In genomic region chr9:131125038-131125287, GRCh38 we compare ENCODE assay signal across 8 cellular contexts. TPM values are rescaled to one million over a fixed set of nuclear protein-coding genes. Genes with fewer than 3 reads are reported as not detected.
DNase-seq lines count a peak whose midpoint lies in the region; ATAC-seq and TF ChIP-seq lines count a peak whose summit lies in the region.

No MANE protein-coding gene starts in this region.

- H3K23me2 ChIP-seq in H9 (ENCODE audit: insufficient read length, low read depth, low read length, poor library complexity, severe bottlenecking), result peaks cover 10% of the 10 kb centered on the region

- H2AFZ ChIP-seq in H9 (ENCODE audit: low read length), result no peak overlapping the region

- H3K4me3 Mint-ChIP-seq in H9, result peak overlapping the region; percentile 99 to 100

- H3K9me3 ChIP-seq in H9 (ENCODE audit: control insufficient read depth, low read depth, low read length), result no peaks in the 10 kb centered on the region
- H3K9me3 ChIP-seq in heart left ventricle, result no peaks in the 10 kb centered on the region

- peaks cover 29 to 51% (median 51%) of the 10 kb centered on the region in 3 experiments for H3K36me3 Mint-ChIP-seq in H9 (ENCODE audit: insufficient read depth in 1 of 3, low read depth in 3 of 3)

- H3K27me3 ChIP-seq in H9 (ENCODE audit: insufficient read depth, low read length), result no peaks in the 10 kb centered on the region
- no peaks in the 10 kb centered on the region for H3K27me3 ChIP-seq in heart left ventricle

- H4K91ac ChIP-seq in H9 (ENCODE audit: insufficient read length, low read depth, low read length), result no peak overlapping the region

- TF ChIP-seq CTCF in H9 (conservative IDR thresholded peaks at IDR 0.05) (no peak), VCaP (conservative IDR thresholded peaks at IDR 0.05) (no peak), heart left ventricle (IDR thresholded peaks at IDR 0.05) (no peak)

- H2BK120ac ChIP-seq in H9 (ENCODE audit: low read depth, low read length, poor library complexity, severe bottlenecking), result no peak overlapping the region

- H3K36me3 ChIP-seq in heart left ventricle, result peaks cover 0 to 52% (median 39%) of the 10 kb centered on the region in 9 donors

- H3K9ac ChIP-seq in H9 (ENCODE audit: extremely low read depth, insufficient read length, low read length), result peak overlapping the region; percentile 90

- H2BK20ac ChIP-seq in H9 (ENCODE audit: low read depth, low read length, poor library complexity, severe bottlenecking), result no peak overlapping the region

- no peak overlapping the region for H3K56ac ChIP-seq in H9 (ENCODE audit: insufficient read length, low read depth, low read length)

- H3K27ac ChIP-seq in H9 (ENCODE audit: insufficient read length, low read depth, low read length) (peak overlapping the region; percentile 3), VCaP (peak overlapping the region; percentile 88), heart left ventricle (peak overlapping the region; percentile 49 to 91 (median 80)), skin epidermis (peak overlapping the region in 19 of 21 experiments; percentile 67 to 95 (median 86))

- DNase-seq in H9, result no peak
- DNase-seq in heart left ventricle, result no peak
- DNase-seq in AG08395 (ENCODE audit: low spot score), result no peak
- DNase-seq in NCI-H1694 (lab: John Stamatoyannopoulos, UW), result no peak
- DNase-seq in D341Med (ENCODE audit: low spot score), result no peak
- no peak for DNase-seq in NCI-H1092 (lab: John Stamatoyannopoulos, UW)

- no peaks in the 10 kb centered on the region for H3K27me3 Mint-ChIP-seq in H9 (ENCODE audit: low read depth)

- H3K9me3 Mint-ChIP-seq in H9, result no peaks in the 10 kb centered on the region; a peak in 1 of 5 replicates

- peaks cover 10 to 13% of the 10 kb centered on the region in 2 experiments for H3K4me1 Mint-ChIP-seq in H9

- ATAC-seq in heart left ventricle, result peak in 2 of 4 donors; percentile 6 to 7

- peak overlapping the region; percentile 99 to 100 (median 99) for H3K27ac Mint-ChIP-seq in H9

- H2BK15ac ChIP-seq in H9 (ENCODE audit: low read depth, low read length), result no peak overlapping the region

- peak overlapping the region; percentile 14 for H4K5ac ChIP-seq in H9 (ENCODE audit: insufficient read length, low read depth, low read length)

- H3K4me3 ChIP-seq in heart left ventricle (peak overlapping the region; percentile 12 to 99 (median 87)), skin epidermis (peak overlapping the region; percentile 71 to 95 (median 89))

- H3K79me1 ChIP-seq in H9 (ENCODE audit: insufficient read depth, low read depth, low read length, poor library complexity, severe bottlenecking), result peaks cover 7% of the 10 kb centered on the region

- H2BK12ac ChIP-seq in H9 (ENCODE audit: insufficient read length, low read depth, low read length), result no peak overlapping the region

- H4K8ac ChIP-seq in H9 (replicated peaks; ENCODE audit: insufficient read length, low read depth, low read length), result no peak overlapping the region

- H4K20me1 ChIP-seq in H9 (ENCODE audit: control insufficient read depth, insufficient read depth, insufficient read length), result no peaks in the 10 kb centered on the region

- no peak overlapping the region for H3K23ac ChIP-seq in H9 (ENCODE audit: insufficient read length, low read depth, low read length)

- no CpG with 5 or more reads among the region's 7 CpGs for WGBS in H9 (ENCODE audit: extremely low coverage, insufficient read length, low lambda C conversion rate)
- WGBS in heart left ventricle, 4 donors, result 1 to 2% (median 1%) methylated on average over 7 of the region's 7 CpGs

- peak overlapping the region; percentile 23; the same call in 1 of the 2 replicates for H3K14ac ChIP-seq in H9 (ENCODE audit: insufficient read depth, low read length)

- H3K18ac ChIP-seq in H9 (ENCODE audit: insufficient read length, low read depth, low read length), result peak overlapping the region; percentile 58

- TF ChIP-seq POLR2A in heart left ventricle (IDR thresholded peaks at IDR 0.05), result no peak

- no peak overlapping the region for H2AK5ac ChIP-seq in H9 (ENCODE audit: insufficient read length, low read length)

- peak overlapping the region; percentile 5 for H3T11ph ChIP-seq in H9 (ENCODE audit: low read length)

- peaks cover 6% of the 10 kb centered on the region; the same call in 1 of the 2 replicates for H3K79me2 ChIP-seq in H9 (ENCODE audit: insufficient read depth, low read length)

- no peak overlapping the region for H2BK5ac ChIP-seq in H9 (ENCODE audit: insufficient read length, low read length)

- peak overlapping the region; percentile 91 for H3K4me2 ChIP-seq in H9 (ENCODE audit: insufficient read depth, insufficient read length, low read length)

- H3K4ac ChIP-seq in H9 (ENCODE audit: low read depth, low read length), result peak overlapping the region; percentile 20; the same call in 1 of the 2 replicates

- intact Hi-C loops in heart left ventricle (cut with DNase I), result loop anchor here in 6 of 10 donors (2.0 to 10.0 kb wide), 4 partner anchors 66 to 70 kb away; no protein-coding TSS in a partner anchor

- H3K4me1 ChIP-seq in H9 (ENCODE audit: insufficient read depth, low read length), result no peaks in the 10 kb centered on the region
- H3K4me1 ChIP-seq in heart left ventricle, result peaks cover 0 to 22% (median 15%) of the 10 kb centered on the region in 12 donors

RNA-seq across cellular contexts. Expression of gene NUP214, which starts 0.4 kb away (rescaled TPM):
- total RNA-seq in H9 (2021) (47.2 and 53.8 TPM in 2 replicates), heart left ventricle (10 to 100 TPM; 19.2 to 45.1 (median 25.7) TPM)
- 10 to 100 TPM; 13.7 to 13.8 TPM for polyA plus RNA-seq in heart left ventricle

RNA-seq across cellular contexts. Expression of gene AIF1L, which starts 28.6 kb away (rescaled TPM):
- total RNA-seq in H9 (2021), result 122 and 126 TPM in 2 replicates
- 10 to 100 TPM; 12.1 to 93.8 (median 23.7) TPM for total RNA-seq in heart left ventricle
- polyA plus RNA-seq in heart left ventricle, result 10 to 100 TPM; 15.9 to 23.1 TPM

Comparison
In these comparisons a context has a peak if more than half of its experiments do, and no peak if none do; other contexts are left out.
1. H3K27ac ChIP-seq: peak in every context shown above with its lines; median percentile 88 in VCaP; 86 in skin epidermis; 80 in heart left ventricle; 3 in H9.